1 cellular context compared by ENCODE assay signal in genomic region chr20:43492101-43492500, GRCh38.
TF ChIP-seq lines count a peak whose summit lies in the region.

No MANE protein-coding gene starts in this region.

TF ChIP-seq in SK-N-SH treated with all-trans-retinoic acid at 6 μM for 48 hours, 23 proteins besides CTCF, POLR2A, EP300 and RAD21 (continued from another document):
- TF ChIP-seq PATZ1 (CRISPR knock-in tag; IDR thresholded peaks at IDR 0.05; ENCODE audit: borderline replicate concordance) (no peak), ARNTL (CRISPR knock-in tag; IDR thresholded peaks at IDR 0.05; ENCODE audit: borderline replicate concordance, low read depth) (no peak), ZNF8 (CRISPR knock-in tag; IDR thresholded peaks at IDR 0.05) (no peak), ZNF70 (CRISPR knock-in tag; IDR thresholded peaks at IDR 0.05) (no peak), ZFP30 (CRISPR knock-in tag; IDR thresholded peaks at IDR 0.05) (no peak), GLIS3 (CRISPR knock-in tag; IDR thresholded peaks at IDR 0.05) (no peak)
